In genomic region chr17:48542956-48543853, GRCh38 we compare ENCODE assay signal across 8 cellular contexts. TPM values are rescaled to one million over a fixed set of nuclear protein-coding genes. Genes with fewer than 3 reads are reported as not detected.
A peak's percentile ranks its signal among the peaks of the same experiment; 100 is the strongest.
DNase-seq lines count a peak whose midpoint lies in the region; ATAC-seq and FAIRE-seq lines count a peak whose summit lies in the region.
"Had no signal": no experiment of that assay in that cellular context is flagged by ENCODE, and none has a peak within 500 bp of the region (broad histone marks: within the 10 kb centered on the region; RNA-seq: fewer than 3 reads in every experiment).

No MANE protein-coding gene starts in this region.

- peak; percentile 55 for ATAC-seq in GM18907 (IDR thresholded peaks at IDR 0.05; ENCODE audit: unreplicated experiment)
- ATAC-seq in HG03439 (IDR thresholded peaks at IDR 0.05; ENCODE audit: unreplicated experiment), result no peak

- peak; percentile 57 for DNase-seq in HTR-8/SVneo (ENCODE audit: insufficient read length, low spot score)
- peak; percentile 73 for DNase-seq in activated CD4-positive, alpha-beta T cell treated with anti-CD3 and anti-CD28 coated beads for 48 hours
- peak; percentile 89 for DNase-seq in ecto neural progenitor cell (ENCODE audit: low spot score)
- peak; percentile 61 to 66 for DNase-seq in lung microvascular endothelial cell (ENCODE audit: low read depth in 2 of 2)
- DNase-seq in stimulated activated naive CD4-positive, alpha-beta T cell treated with Interleukin-2 at 50 U/mL for 16 hours (lab: John Stamatoyannopoulos, UW), result peak; percentile 45

- peak; percentile 88 for FAIRE-seq in HTR-8/SVneo (lab: Jason Lieb, UNC)
- FAIRE-seq: islet of Langerhans had no signal

RNA-seq across cellular contexts. Expression of gene HOXB2, which starts 1.7 kb away (rescaled TPM):
- 0.20 and 0.22 TPM in 2 replicates for total RNA-seq in lung microvascular endothelial cell

RNA-seq across cellular contexts. Expression of gene HOXB1, which starts 12.4 kb away (rescaled TPM):
- not detected in 2 replicates for total RNA-seq in lung microvascular endothelial cell

RNA-seq across cellular contexts. Expression of gene HOXB4, which starts 34.9 kb away (rescaled TPM):
- 0.87 and 1.2 TPM in 2 replicates for total RNA-seq in lung microvascular endothelial cell

RNA-seq across cellular contexts. Expression of gene HOXB3, which starts 46.8 kb away (rescaled TPM):
- 1.7 and 1.8 TPM in 2 replicates for total RNA-seq in lung microvascular endothelial cell

RNA-seq across cellular contexts. Expression of gene HOXB5, which starts 50.4 kb away (rescaled TPM):
- under 0.01 TPM in 1 of 2 replicates, not detected in the other for total RNA-seq in lung microvascular endothelial cell
